Comparison of ENCODE assay signal across 32 cellular contexts in the genomic region with DNA sequence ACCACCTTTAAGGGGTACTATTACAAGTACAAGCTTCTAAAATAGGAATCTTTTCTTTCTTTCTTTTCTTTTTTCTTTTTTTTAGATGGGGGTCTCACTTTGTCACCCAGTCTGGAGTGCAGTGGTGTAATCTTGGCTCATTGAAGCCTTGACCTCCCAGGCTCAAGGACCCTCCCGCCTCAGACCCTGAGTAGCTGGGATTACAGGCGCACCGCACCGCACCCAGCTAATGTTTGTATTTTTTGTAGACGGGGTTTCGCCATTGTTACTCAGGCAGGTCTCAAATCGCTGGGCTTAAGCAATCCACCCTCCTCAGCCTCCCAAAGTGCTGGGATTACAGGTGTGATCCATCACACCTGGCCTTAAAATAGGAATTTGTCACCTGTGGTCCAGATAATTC. TPM values are rescaled to one million over a fixed set of nuclear protein-coding genes. Genes with fewer than 3 reads are reported as not detected.
DNase-seq lines count a peak whose midpoint lies in the region; ATAC-seq and TF ChIP-seq lines count a peak whose summit lies in the region.
"Had no signal": no experiment of that assay in that cellular context is flagged by ENCODE, and none has a peak within 500 bp of the region (broad histone marks: within the 10 kb centered on the region; RNA-seq: fewer than 3 reads in every experiment).

No MANE protein-coding gene starts in this region.

- no peak overlapping the region for H3K4me2 ChIP-seq in GM23338
- H3K4me2 ChIP-seq: smooth muscle cell had no signal

- intact Hi-C loops in esophagus muscularis mucosa (cut with DNase I) = no loop called here

- H3K9me3 ChIP-seq in esophagus muscularis mucosa = peaks cover 0 to 29% (median 22%) of the 10 kb centered on the region in 4 donors

- no peak overlapping the region for H3K4me3 Mint-ChIP-seq in GM23338
- H3K4me3 Mint-ChIP-seq in activated naive CD8-positive, alpha-beta T cell = no peak overlapping the region
- H3K4me3 Mint-ChIP-seq: HFFc6, IgD-negative memory B cell had no signal

- peaks cover 13% of the 10 kb centered on the region for H3K4me1 Mint-ChIP-seq in GM23338
- peaks cover 20% of the 10 kb centered on the region for H3K4me1 Mint-ChIP-seq in activated naive CD8-positive, alpha-beta T cell (ENCODE audit: low read depth)
- H3K4me1 Mint-ChIP-seq: IgD-negative memory B cell had no signal

- H2AFZ ChIP-seq in GM23338 = 0 out of 2 replicates have a peak overlapping the region, but pooled peaks have one; percentile 43
- H2AFZ ChIP-seq: parathyroid adenoma had no signal

- no peaks in the 10 kb centered on the region for H3K9me2 ChIP-seq in GM23338 (ENCODE audit: insufficient read depth)

- TF ChIP-seq CTCF in GM23338 (conservative IDR thresholded peaks at IDR 0.05; ENCODE audit: low read depth in 2 of 2) (no peak), esophagus muscularis mucosa (IDR thresholded peaks at IDR 0.05) (no peak)

- no peak overlapping the region for H3K27ac Mint-ChIP-seq in GM23338
- peak overlapping the region; percentile 22 for H3K27ac Mint-ChIP-seq in activated naive CD8-positive, alpha-beta T cell
- H3K27ac Mint-ChIP-seq: CD8-positive, alpha-beta T cell; HFFc6 had no signal

- no peaks in the 10 kb centered on the region for H3K79me2 ChIP-seq in GM23338 (replicated peaks; ENCODE audit: insufficient read depth)
- H3K79me2 ChIP-seq: parathyroid adenoma had no signal

- no peaks in the 10 kb centered on the region for H3F3A ChIP-seq in GM23338 (replicated peaks; ENCODE audit: low read depth)

- H4K20me1 ChIP-seq in GM23338 (replicated peaks; ENCODE audit: insufficient read depth) = no peaks in the 10 kb centered on the region

- H3K36me3 Mint-ChIP-seq in GM23338 (ENCODE audit: low read depth) = peaks cover 21% of the 10 kb centered on the region
- peaks cover 10% of the 10 kb centered on the region for H3K36me3 Mint-ChIP-seq in activated naive CD8-positive, alpha-beta T cell
- H3K36me3 Mint-ChIP-seq: CD8-positive, alpha-beta T cell had no signal

- H3K9me3 Mint-ChIP-seq in GM23338 = peaks cover 26% of the 10 kb centered on the region
- H3K9me3 Mint-ChIP-seq in activated naive CD8-positive, alpha-beta T cell (ENCODE audit: low read depth) = peaks cover 5% of the 10 kb centered on the region

- H3K4me3 ChIP-seq in GM23338 (no peak overlapping the region), esophagus muscularis mucosa (no peak overlapping the region), H7 (ENCODE audit: insufficient read depth, low read depth, low read length) (no peak overlapping the region)
- H3K4me3 ChIP-seq: ascending aorta, coronary artery, esophagus squamous epithelium, heart left ventricle, left ventricle myocardium inferior, smooth muscle cell, thoracic aorta had no signal

- H3K27me3 Mint-ChIP-seq in GM23338 (ENCODE audit: insufficient read depth, low read depth, poor library complexity) = peaks cover 5% of the 10 kb centered on the region
- H3K27me3 Mint-ChIP-seq in activated naive CD8-positive, alpha-beta T cell = no peaks in the 10 kb centered on the region

- H3K27me3 ChIP-seq in GM23338 (ENCODE audit: insufficient read depth) (no peaks in the 10 kb centered on the region), esophagus muscularis mucosa (no peaks in the 10 kb centered on the region), H7 (ENCODE audit: control insufficient read depth, insufficient read depth, low read length) (no peaks in the 10 kb centered on the region)
- H3K27me3 ChIP-seq: ascending aorta, BE2C, esophagus squamous epithelium, heart left ventricle had no signal

- no peaks in the 10 kb centered on the region; the same call in none of the 2 replicates for H3K4me1 ChIP-seq in GM23338 (ENCODE audit: insufficient read depth)
- no peaks in the 10 kb centered on the region for H3K4me1 ChIP-seq in esophagus muscularis mucosa
- H3K4me1 ChIP-seq: BE2C, left ventricle myocardium inferior, parathyroid adenoma had no signal

- H3K36me3 ChIP-seq in GM23338 (ENCODE audit: insufficient read depth) (no peaks in the 10 kb centered on the region), esophagus muscularis mucosa (no peaks in the 10 kb centered on the region), H7 (replicated peaks; ENCODE audit: control insufficient read depth, insufficient read depth, low read length) (no peaks in the 10 kb centered on the region)
- H3K36me3 ChIP-seq: ascending aorta, BE2C, esophagus squamous epithelium, heart left ventricle, left ventricle myocardium inferior, thoracic aorta, WERI-Rb-1 had no signal

- no peak for TF ChIP-seq EP300 in esophagus muscularis mucosa (IDR thresholded peaks at IDR 0.05)

- peak; percentile 46 for DNase-seq in activated CD8-positive, alpha-beta memory T cell treated with anti-CD3 and anti-CD28 coated beads for 24 hours
- DNase-seq in activated CD8-positive, alpha-beta memory T cell treated with anti-CD3 and anti-CD28 coated beads, Interleukin-2, amount 50 U/mL, for 4 hours = no peak
- DNase-seq in GM23338 (ENCODE audit: low spot score) (no peak), esophagus muscularis mucosa (ENCODE audit: extremely low spot score) (peak; percentile 10), H7 (no peak), NCI-H2081 treated with DMSO at 0.1 percent for 48 hours (lab: John Stamatoyannopoulos, UW) (no peak)
- DNase-seq: ACHN; activated naive CD4-positive, alpha-beta T cell treated with Interleukin-2 at 50 U/mL for 16 hours; activated T-cell treated with anti-CD3 and anti-CD28 coated beads for 4 hours; BE2C; CD8-positive, alpha-beta T cell; DMS 273 treated with DMSO at 0.1 percent for 48 hours; esophagus squamous epithelium; foreskin melanocyte; GOT3; heart left ventricle; HFFc6; left ventricle myocardium inferior; mesendoderm; NCI-H748 treated with DMSO at 0.1 percent for 48 hours; retina; SHP77 treated with DMSO at 0.1 percent for 48 hours; stimulated activated naive CD8-positive, alpha-beta T cell treated with anti-CD3 and anti-CD28 coated beads, Interleukin-15, Interleukin-2, amounts not matched to agents 100 U/mL and 50 U/mL, for 24 hours; WERI-Rb-1 had no signal

- no peak for TF ChIP-seq POLR2A in esophagus muscularis mucosa (IDR thresholded peaks at IDR 0.05; ENCODE audit: low read depth)

- 89% methylated on average over 7 of the region's 7 CpGs for WGBS in esophagus muscularis mucosa

- no peak for ATAC-seq in GM23338
- ATAC-seq: CD8-positive, alpha-beta T cell; heart left ventricle; Panc1 had no signal

- H3K27ac ChIP-seq in GM23338 (ENCODE audit: low read depth) = no peak overlapping the region
- no peak overlapping the region for H3K27ac ChIP-seq in esophagus muscularis mucosa (replicated peaks in 1 of 4)
- H3K27ac ChIP-seq: ascending aorta, esophagus squamous epithelium, heart left ventricle, left ventricle myocardium inferior, parathyroid adenoma, thoracic aorta, WERI-Rb-1 had no signal

TF ChIP-seq in GM23338, 12 proteins besides CTCF, POLR2A, EP300 and RAD21:
- TF ChIP-seq ZNF114 (CRISPR knock-in tag; IDR thresholded peaks at IDR 0.05) (no peak), EZH2 (IDR thresholded peaks at IDR 0.05; ENCODE audit: low read depth, unreplicated experiment) (no peak), ZNF331 (CRISPR knock-in tag; IDR thresholded peaks at IDR 0.05; ENCODE audit: low read depth) (no peak), CREB1 (CRISPR knock-in tag; IDR thresholded peaks at IDR 0.05; ENCODE audit: low read depth) (no peak)

RNA-seq across cellular contexts. Expression of gene SYNJ2, which starts 19.8 kb away (rescaled TPM):
- total RNA-seq in GM23338 (2014; rRNA removed; shearing (Covaris generic)) = 5.6 and 8.4 TPM in 2 replicates
- polyA plus RNA-seq in GM23338 (2016; fragmentation: Nextera tagmentation; extraction: Ambion mirVana) = 2.5 and 2.8 TPM in 2 replicates
- 10 to 100 TPM; 17.0 to 25.3 (median 25.1) TPM for total RNA-seq in esophagus muscularis mucosa
- total RNA-seq in H7 (2014; rRNA removed; shearing (Covaris generic)) = 10.7 and 15.0 TPM in 2 replicates

Comparison
In these comparisons a context has a peak if more than half of its experiments do, and no peak if none do; other contexts are left out.
1. DNase-seq: peak in activated CD8-positive, alpha-beta memory T cell treated with anti-CD3 and anti-CD28 coated beads for 24 hours (single experiment) and esophagus muscularis mucosa (single experiment); none in activated CD8-positive, alpha-beta memory T cell treated with anti-CD3 and anti-CD28 coated beads, Interleukin-2, amount 50 U/mL, for 4 hours (single experiment), GM23338 (single experiment), H7 (single experiment) and NCI-H2081 treated with DMSO at 0.1 percent for 48 hours (single experiment).